In genomic region chr5:138632900-138633489, GRCh38 we compare ENCODE assay signal across 1 cellular context.
TF ChIP-seq lines count a peak whose summit lies in the region.

No MANE protein-coding gene starts in this region.

TF ChIP-seq in WTC11, 78 proteins besides CTCF, POLR2A, EP300 and RAD21 (continued from another document):
- TF ChIP-seq, protein P1, sequence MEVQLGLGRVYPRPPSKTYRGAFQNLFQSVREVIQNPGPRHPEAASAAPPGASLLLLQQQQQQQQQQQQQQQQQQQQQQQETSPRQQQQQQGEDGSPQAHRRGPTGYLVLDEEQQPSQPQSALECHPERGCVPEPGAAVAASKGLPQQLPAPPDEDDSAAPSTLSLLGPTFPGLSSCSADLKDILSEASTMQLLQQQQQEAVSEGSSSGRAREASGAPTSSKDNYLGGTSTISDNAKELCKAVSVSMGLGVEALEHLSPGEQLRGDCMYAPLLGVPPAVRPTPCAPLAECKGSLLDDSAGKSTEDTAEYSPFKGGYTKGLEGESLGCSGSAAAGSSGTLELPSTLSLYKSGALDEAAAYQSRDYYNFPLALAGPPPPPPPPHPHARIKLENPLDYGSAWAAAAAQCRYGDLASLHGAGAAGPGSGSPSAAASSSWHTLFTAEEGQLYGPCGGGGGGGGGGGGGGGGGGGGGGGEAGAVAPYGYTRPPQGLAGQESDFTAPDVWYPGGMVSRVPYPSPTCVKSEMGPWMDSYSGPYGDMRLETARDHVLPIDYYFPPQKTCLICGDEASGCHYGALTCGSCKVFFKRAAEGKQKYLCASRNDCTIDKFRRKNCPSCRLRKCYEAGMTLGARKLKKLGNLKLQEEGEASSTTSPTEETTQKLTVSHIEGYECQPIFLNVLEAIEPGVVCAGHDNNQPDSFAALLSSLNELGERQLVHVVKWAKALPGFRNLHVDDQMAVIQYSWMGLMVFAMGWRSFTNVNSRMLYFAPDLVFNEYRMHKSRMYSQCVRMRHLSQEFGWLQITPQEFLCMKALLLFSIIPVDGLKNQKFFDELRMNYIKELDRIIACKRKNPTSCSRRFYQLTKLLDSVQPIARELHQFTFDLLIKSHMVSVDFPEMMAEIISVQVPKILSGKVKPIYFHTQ (CRISPR knock-in tag; IDR thresholded peaks at IDR 0.05): peak; percentile 68; the same call in 1 of the 2 replicates
- TF ChIP-seq, protein P2, sequence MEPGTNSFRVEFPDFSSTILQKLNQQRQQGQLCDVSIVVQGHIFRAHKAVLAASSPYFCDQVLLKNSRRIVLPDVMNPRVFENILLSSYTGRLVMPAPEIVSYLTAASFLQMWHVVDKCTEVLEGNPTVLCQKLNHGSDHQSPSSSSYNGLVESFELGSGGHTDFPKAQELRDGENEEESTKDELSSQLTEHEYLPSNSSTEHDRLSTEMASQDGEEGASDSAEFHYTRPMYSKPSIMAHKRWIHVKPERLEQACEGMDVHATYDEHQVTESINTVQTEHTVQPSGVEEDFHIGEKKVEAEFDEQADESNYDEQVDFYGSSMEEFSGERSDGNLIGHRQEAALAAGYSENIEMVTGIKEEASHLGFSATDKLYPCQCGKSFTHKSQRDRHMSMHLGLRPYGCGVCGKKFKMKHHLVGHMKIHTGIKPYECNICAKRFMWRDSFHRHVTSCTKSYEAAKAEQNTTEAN (CRISPR knock-in tag; IDR thresholded peaks at IDR 0.05): no peak
- TF ChIP-seq E2F1 (CRISPR knock-in tag; IDR thresholded peaks at IDR 0.05) (no peak), ZNF232 (CRISPR knock-in tag; IDR thresholded peaks at IDR 0.05) (0 out of 2 replicates have a peak, but pooled peaks have one; percentile 41), SP1 (CRISPR knock-in tag; conservative IDR thresholded peaks at IDR 0.05) (peak; percentile 44; the same call in 1 of the 2 replicates), RELA (CRISPR knock-in tag; IDR thresholded peaks at IDR 0.05; ENCODE audit: borderline replicate concordance) (no peak), TEAD4 (CRISPR knock-in tag; IDR thresholded peaks at IDR 0.05) (no peak), TCF7 (CRISPR knock-in tag; IDR thresholded peaks at IDR 0.05; ENCODE audit: low read depth) (no peak), ELF4 (CRISPR knock-in tag; IDR thresholded peaks at IDR 0.05; ENCODE audit: low read depth) (no peak), NR3C1 (CRISPR knock-in tag; conservative IDR thresholded peaks at IDR 0.05; ENCODE audit: low read depth) (no peak), ATF3 (CRISPR knock-in tag; conservative IDR thresholded peaks at IDR 0.05) (no peak), KAT7 (CRISPR knock-in tag; IDR thresholded peaks at IDR 0.05; ENCODE audit: borderline replicate concordance) (no peak), GTF2I (CRISPR knock-in tag; conservative IDR thresholded peaks at IDR 0.05) (no peak), FOXK1 (CRISPR knock-in tag; IDR thresholded peaks at IDR 0.05) (no peak), GRHL2 (CRISPR knock-in tag; IDR thresholded peaks at IDR 0.05; ENCODE audit: insufficient replicate concordance, severe bottlenecking) (no peak), ZNF396 (CRISPR knock-in tag; IDR thresholded peaks at IDR 0.05; ENCODE audit: borderline replicate concordance) (0 out of 2 replicates have a peak, but pooled peaks have one; percentile 85)
- TF ChIP-seq, protein P3, sequence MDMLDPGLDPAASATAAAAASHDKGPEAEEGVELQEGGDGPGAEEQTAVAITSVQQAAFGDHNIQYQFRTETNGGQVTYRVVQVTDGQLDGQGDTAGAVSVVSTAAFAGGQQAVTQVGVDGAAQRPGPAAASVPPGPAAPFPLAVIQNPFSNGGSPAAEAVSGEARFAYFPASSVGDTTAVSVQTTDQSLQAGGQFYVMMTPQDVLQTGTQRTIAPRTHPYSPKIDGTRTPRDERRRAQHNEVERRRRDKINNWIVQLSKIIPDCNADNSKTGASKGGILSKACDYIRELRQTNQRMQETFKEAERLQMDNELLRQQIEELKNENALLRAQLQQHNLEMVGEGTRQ (CRISPR knock-in tag; IDR thresholded peaks at IDR 0.05): peak; percentile 96
- TF ChIP-seq, protein P4, sequence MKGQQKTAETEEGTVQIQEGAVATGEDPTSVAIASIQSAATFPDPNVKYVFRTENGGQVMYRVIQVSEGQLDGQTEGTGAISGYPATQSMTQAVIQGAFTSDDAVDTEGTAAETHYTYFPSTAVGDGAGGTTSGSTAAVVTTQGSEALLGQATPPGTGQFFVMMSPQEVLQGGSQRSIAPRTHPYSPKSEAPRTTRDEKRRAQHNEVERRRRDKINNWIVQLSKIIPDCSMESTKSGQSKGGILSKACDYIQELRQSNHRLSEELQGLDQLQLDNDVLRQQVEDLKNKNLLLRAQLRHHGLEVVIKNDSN (CRISPR knock-in tag; IDR thresholded peaks at IDR 0.05): peak; percentile 96
- TF ChIP-seq, protein P5, sequence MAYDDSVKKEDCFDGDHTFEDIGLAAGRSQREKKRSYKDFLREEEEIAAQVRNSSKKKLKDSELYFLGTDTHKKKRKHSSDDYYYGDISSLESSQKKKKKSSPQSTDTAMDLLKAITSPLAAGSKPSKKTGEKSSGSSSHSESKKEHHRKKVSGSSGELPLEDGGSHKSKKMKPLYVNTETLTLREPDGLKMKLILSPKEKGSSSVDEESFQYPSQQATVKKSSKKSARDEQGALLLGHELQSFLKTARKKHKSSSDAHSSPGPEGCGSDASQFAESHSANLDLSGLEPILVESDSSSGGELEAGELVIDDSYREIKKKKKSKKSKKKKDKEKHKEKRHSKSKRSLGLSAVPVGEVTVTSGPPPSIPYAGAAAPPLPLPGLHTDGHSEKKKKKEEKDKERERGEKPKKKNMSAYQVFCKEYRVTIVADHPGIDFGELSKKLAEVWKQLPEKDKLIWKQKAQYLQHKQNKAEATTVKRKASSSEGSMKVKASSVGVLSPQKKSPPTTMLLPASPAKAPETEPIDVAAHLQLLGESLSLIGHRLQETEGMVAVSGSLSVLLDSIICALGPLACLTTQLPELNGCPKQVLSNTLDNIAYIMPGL (CRISPR knock-in tag; IDR thresholded peaks at IDR 0.05): no peak; the same call in 1 of the 2 replicates
- TF ChIP-seq, protein P6, sequence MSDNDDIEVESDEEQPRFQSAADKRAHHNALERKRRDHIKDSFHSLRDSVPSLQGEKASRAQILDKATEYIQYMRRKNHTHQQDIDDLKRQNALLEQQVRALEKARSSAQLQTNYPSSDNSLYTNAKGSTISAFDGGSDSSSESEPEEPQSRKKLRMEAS (CRISPR knock-in tag; IDR thresholded peaks at IDR 0.05): peak; percentile 65
- TF ChIP-seq, protein P7, sequence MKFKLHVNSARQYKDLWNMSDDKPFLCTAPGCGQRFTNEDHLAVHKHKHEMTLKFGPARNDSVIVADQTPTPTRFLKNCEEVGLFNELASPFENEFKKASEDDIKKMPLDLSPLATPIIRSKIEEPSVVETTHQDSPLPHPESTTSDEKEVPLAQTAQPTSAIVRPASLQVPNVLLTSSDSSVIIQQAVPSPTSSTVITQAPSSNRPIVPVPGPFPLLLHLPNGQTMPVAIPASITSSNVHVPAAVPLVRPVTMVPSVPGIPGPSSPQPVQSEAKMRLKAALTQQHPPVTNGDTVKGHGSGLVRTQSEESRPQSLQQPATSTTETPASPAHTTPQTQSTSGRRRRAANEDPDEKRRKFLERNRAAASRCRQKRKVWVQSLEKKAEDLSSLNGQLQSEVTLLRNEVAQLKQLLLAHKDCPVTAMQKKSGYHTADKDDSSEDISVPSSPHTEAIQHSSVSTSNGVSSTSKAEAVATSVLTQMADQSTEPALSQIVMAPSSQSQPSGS (CRISPR knock-in tag; IDR thresholded peaks at IDR 0.05; ENCODE audit: borderline replicate concordance, low read depth): no peak
